In the genomic region with DNA sequence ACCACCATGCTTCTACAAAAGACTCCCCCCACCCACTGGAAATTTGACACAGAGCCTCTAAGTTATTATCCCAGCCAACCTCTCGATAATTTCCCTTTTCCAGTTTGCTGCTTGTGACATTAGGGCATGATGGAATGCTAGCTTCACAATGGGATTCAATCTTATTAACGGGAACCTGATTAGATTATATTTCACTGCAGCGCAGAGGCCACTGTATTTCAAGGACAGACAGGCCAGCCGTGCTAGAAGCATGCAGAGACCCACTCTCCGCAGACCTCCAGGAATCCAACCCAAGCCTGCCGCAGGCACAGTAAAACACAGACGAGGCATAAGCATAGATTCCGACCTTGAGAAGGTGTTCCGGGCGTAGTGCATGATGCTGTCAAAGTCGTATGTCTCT, we compare ENCODE assay signal across 16 cellular contexts.
DNase-seq lines count a peak whose midpoint lies in the region; ATAC-seq and TF ChIP-seq lines count a peak whose summit lies in the region.
"Had no signal": no experiment of that assay in that cellular context is flagged by ENCODE, and none has a peak within 500 bp of the region (broad histone marks: within the 10 kb centered on the region; RNA-seq: fewer than 3 reads in every experiment).

No MANE protein-coding gene starts in this region.

- H3F3A ChIP-seq in GM23338 (replicated peaks; ENCODE audit: low read depth): no peaks in the 10 kb centered on the region

- H3K9me3 ChIP-seq in Panc1 (ENCODE audit: control insufficient read depth, insufficient read depth, low read depth, low read length): no peaks in the 10 kb centered on the region
- H3K9me3 ChIP-seq: A549, Caco-2 had no signal

- no peak overlapping the region for H3K4me3 ChIP-seq in GM23338
- no peak overlapping the region for H3K4me3 ChIP-seq in Panc1 (ENCODE audit: low read depth in 2 of 2, low read length in 2 of 2)
- H3K4me3 ChIP-seq: A549 had no signal

- ATAC-seq in GM23338: no peak
- ATAC-seq in Panc1: 0 out of 2 replicates have a peak, but pooled peaks have one; percentile 30
- ATAC-seq in HG02981 (IDR thresholded peaks at IDR 0.05; ENCODE audit: unreplicated experiment): no peak
- ATAC-seq in GM21619 (IDR thresholded peaks at IDR 0.05; ENCODE audit: unreplicated experiment): no peak
- ATAC-seq: A549; CD8-positive, alpha-beta T cell had no signal

- DNase-seq in GM23338 (ENCODE audit: low spot score) (no peak), Panc1 (ENCODE audit: low read depth, low spot score) (no peak), islet precursor cell (peak; percentile 15), osteocyte (ENCODE audit: extremely low spot score, unreplicated experiment) (peak; percentile 54)
- DNase-seq in activated T-cell treated with anti-CD3 and anti-CD28 coated beads, Interleukin-2, amount 50 U/mL, for 24 hours: no peak
- DNase-seq: Caco-2; CD8-positive, alpha-beta T cell; DND-41; GDM1; HCEC 1CT; HFFc6 had no signal

- POLR2A ChIA-PET in Panc1 (lab: Charles Lee): no interaction called here

- H3K9me2 ChIP-seq in GM23338 (ENCODE audit: insufficient read depth): no peaks in the 10 kb centered on the region

- H3K79me2 ChIP-seq in GM23338 (replicated peaks; ENCODE audit: insufficient read depth): no peaks in the 10 kb centered on the region

- H3K27me3 Mint-ChIP-seq in GM23338 (ENCODE audit: insufficient read depth, low read depth, poor library complexity) (no peaks in the 10 kb centered on the region), osteocyte (ENCODE audit: unreplicated experiment) (peaks cover 14% of the 10 kb centered on the region)
- H3K27me3 Mint-ChIP-seq in activated T-cell treated with anti-CD3 and anti-CD28 coated beads, Interleukin-2, amount 50 U/mL, for 24 hours: peaks cover 5% of the 10 kb centered on the region

- no peaks in the 10 kb centered on the region for H3K4me1 ChIP-seq in GM23338 (ENCODE audit: insufficient read depth)
- H3K4me1 ChIP-seq in Panc1 (ENCODE audit: control insufficient read depth, insufficient read depth, low read length): no peaks in the 10 kb centered on the region
- H3K4me1 ChIP-seq: A549, Caco-2 had no signal

- no peaks in the 10 kb centered on the region for H3K27me3 ChIP-seq in GM23338 (ENCODE audit: insufficient read depth)
- H3K27me3 ChIP-seq in Panc1 (ENCODE audit: control insufficient read depth, insufficient read depth, low read length): peaks cover 17% of the 10 kb centered on the region

- no peaks in the 10 kb centered on the region for H3K36me3 ChIP-seq in GM23338 (ENCODE audit: insufficient read depth)
- no peaks in the 10 kb centered on the region for H3K36me3 ChIP-seq in Panc1 (ENCODE audit: control insufficient read depth, insufficient read depth, low read length)

- TF ChIP-seq CTCF in GM23338 (conservative IDR thresholded peaks at IDR 0.05; ENCODE audit: low read depth in 2 of 2) (no peak), Panc1 (IDR thresholded peaks at IDR 0.05) (no peak), osteocyte (IDR thresholded peaks at IDR 0.05) (no peak)

- H3K4me3 Mint-ChIP-seq in GM23338 (no peak overlapping the region), osteocyte (ENCODE audit: unreplicated experiment) (no peak overlapping the region)
- H3K4me3 Mint-ChIP-seq in activated T-cell treated with anti-CD3 and anti-CD28 coated beads, Interleukin-2, amount 50 U/mL, for 24 hours: no peak overlapping the region
- H3K4me3 Mint-ChIP-seq: CD14-positive monocyte; CD8-positive, alpha-beta T cell; HFFc6 had no signal

- 0 out of 2 replicates have a peak overlapping the region, but pooled peaks have one; percentile 18 for H2AFZ ChIP-seq in GM23338

- intact Hi-C loops in Panc1 (cut with micrococcal nuclease; ENCODE audit: unreplicated experiment): no loop called here

- no peaks in the 10 kb centered on the region for H4K20me1 ChIP-seq in GM23338 (replicated peaks; ENCODE audit: insufficient read depth)

- no TSS peak for BruUV-seq in Panc1 (replicated peaks; lab: Mats Ljungman, UMichigan)

- H3K27ac ChIP-seq in GM23338 (ENCODE audit: low read depth): no peak overlapping the region
- H3K27ac ChIP-seq in Panc1 (ENCODE audit: low read length): no peak overlapping the region
- H3K27ac ChIP-seq: A549, HL-60 had no signal

- no peak overlapping the region for H3K4me2 ChIP-seq in GM23338
- H3K4me2 ChIP-seq: A549 had no signal

- H3K4me1 Mint-ChIP-seq in GM23338 (peaks cover 4% of the 10 kb centered on the region; the same call in 2 of the 3 replicates), osteocyte (ENCODE audit: unreplicated experiment) (peaks cover 4% of the 10 kb centered on the region)
- H3K4me1 Mint-ChIP-seq in activated T-cell treated with anti-CD3 and anti-CD28 coated beads, Interleukin-2, amount 50 U/mL, for 24 hours (ENCODE audit: low read depth): no peaks in the 10 kb centered on the region

- CTCF ChIA-PET in Panc1 (lab: Charles Lee): no interaction called here

- no peaks in the 10 kb centered on the region for H3K36me3 Mint-ChIP-seq in GM23338 (ENCODE audit: low read depth)
- H3K36me3 Mint-ChIP-seq in osteocyte (ENCODE audit: unreplicated experiment): no peaks in the 10 kb centered on the region
- H3K36me3 Mint-ChIP-seq in activated T-cell treated with anti-CD3 and anti-CD28 coated beads, Interleukin-2, amount 50 U/mL, for 24 hours (ENCODE audit: low read depth): no peaks in the 10 kb centered on the region
- H3K36me3 Mint-ChIP-seq: CD14-positive monocyte; CD8-positive, alpha-beta T cell had no signal

- H3K27ac Mint-ChIP-seq in GM23338: no peak overlapping the region
- no peak overlapping the region for H3K27ac Mint-ChIP-seq in osteocyte (ENCODE audit: unreplicated experiment)
- no peak overlapping the region for H3K27ac Mint-ChIP-seq in activated T-cell treated with anti-CD3 and anti-CD28 coated beads, Interleukin-2, amount 50 U/mL, for 24 hours
- H3K27ac Mint-ChIP-seq: CD14-positive monocyte; CD8-positive, alpha-beta T cell; HFFc6 had no signal

- no peaks in the 10 kb centered on the region; the same call in 2 of the 3 replicates for H3K9me3 Mint-ChIP-seq in GM23338
- H3K9me3 Mint-ChIP-seq in osteocyte (ENCODE audit: unreplicated experiment): no peaks in the 10 kb centered on the region
- no peaks in the 10 kb centered on the region for H3K9me3 Mint-ChIP-seq in activated T-cell treated with anti-CD3 and anti-CD28 coated beads, Interleukin-2, amount 50 U/mL, for 24 hours
- H3K9me3 Mint-ChIP-seq: CD14-positive monocyte; CD8-positive, alpha-beta T cell; HFFc6 had no signal

- in situ Hi-C loops in Panc1 (cut with HindIII; ENCODE audit: low pct_unique_long_range_greater_than_20kb, low sequenced_read_pairs): no loop called here

TF ChIP-seq in GM23338, 12 proteins besides CTCF, POLR2A, EP300 and RAD21:
- no peak for TF ChIP-seq EZH2 (IDR thresholded peaks at IDR 0.05; ENCODE audit: low read depth, unreplicated experiment)
- TF ChIP-seq JUNB (IDR thresholded peaks at IDR 0.05; ENCODE audit: unreplicated experiment): no peak
- TF ChIP-seq, protein P1, sequence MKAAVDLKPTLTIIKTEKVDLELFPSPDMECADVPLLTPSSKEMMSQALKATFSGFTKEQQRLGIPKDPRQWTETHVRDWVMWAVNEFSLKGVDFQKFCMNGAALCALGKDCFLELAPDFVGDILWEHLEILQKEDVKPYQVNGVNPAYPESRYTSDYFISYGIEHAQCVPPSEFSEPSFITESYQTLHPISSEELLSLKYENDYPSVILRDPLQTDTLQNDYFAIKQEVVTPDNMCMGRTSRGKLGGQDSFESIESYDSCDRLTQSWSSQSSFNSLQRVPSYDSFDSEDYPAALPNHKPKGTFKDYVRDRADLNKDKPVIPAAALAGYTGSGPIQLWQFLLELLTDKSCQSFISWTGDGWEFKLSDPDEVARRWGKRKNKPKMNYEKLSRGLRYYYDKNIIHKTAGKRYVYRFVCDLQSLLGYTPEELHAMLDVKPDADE (IDR thresholded peaks at IDR 0.05): no peak
TF ChIP-seq in GM23338: peak in this region for 0.

Comparison
In these comparisons a context has a peak if more than half of its experiments do, and no peak if none do; other contexts are left out.
1. DNase-seq: peak in islet precursor cell (single experiment) and osteocyte (single experiment); none in GM23338 (single experiment), Panc1 (single experiment) and activated T-cell treated with anti-CD3 and anti-CD28 coated beads, Interleukin-2, amount 50 U/mL, for 24 hours (single experiment).